Comparison of ENCODE assay signal across 18 cellular contexts in the genomic region with DNA sequence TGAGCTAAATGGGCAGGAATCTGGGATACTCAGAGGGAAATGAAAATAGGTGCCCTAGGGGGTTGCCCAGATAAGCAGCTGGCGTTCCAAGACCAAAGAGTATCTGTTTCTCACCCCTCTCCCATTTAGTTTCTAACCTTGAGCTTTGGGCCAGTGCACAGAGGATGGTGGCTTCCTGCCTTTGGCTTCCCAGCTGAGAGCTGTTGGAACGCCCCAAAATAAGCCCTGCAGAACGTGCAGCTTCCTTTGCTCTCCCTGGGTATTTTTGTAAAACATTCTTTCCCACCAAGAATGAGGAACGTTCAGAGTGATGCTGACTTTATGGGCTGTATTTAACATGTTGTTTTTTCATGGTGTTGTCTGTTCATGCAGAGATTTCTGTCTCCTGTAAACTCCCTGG.
A peak's percentile ranks its signal among the peaks of the same experiment; 100 is the strongest.
DNase-seq lines count a peak whose midpoint lies in the region; ATAC-seq and TF ChIP-seq lines count a peak whose summit lies in the region.
"Had no signal": no experiment of that assay in that cellular context is flagged by ENCODE, and none has a peak within 500 bp of the region (broad histone marks: within the 10 kb centered on the region; RNA-seq: fewer than 3 reads in every experiment).

No MANE protein-coding gene starts in this region.

- no CpG with 5 or more reads among the region's 4 CpGs for whole genome bisulfite sequencing in H9 (ENCODE audit: extremely low coverage, insufficient read length, low lambda C conversion rate)
- WGBS in tibial nerve, 2 donors = 52 to 61% methylated on average over 4 of the region's 4 CpGs

- H3K27me3 Mint-ChIP-seq in H9 (ENCODE audit: low read depth) (no peaks in the 10 kb centered on the region), naive B cell (no peaks in the 10 kb centered on the region)
- H3K27me3 Mint-ChIP-seq in stimulated activated naive CD8-positive, alpha-beta T cell treated with anti-CD3 and anti-CD28 coated beads, Interleukin-15, amount 100 ng/mL, for 72 hours = no peaks in the 10 kb centered on the region

- no peak overlapping the region for H2BK120ac ChIP-seq in H9 (ENCODE audit: low read depth, low read length, poor library complexity, severe bottlenecking)

- no peak overlapping the region for H2BK15ac ChIP-seq in H9 (ENCODE audit: low read depth, low read length)

- TF ChIP-seq CTCF in H9 (conservative IDR thresholded peaks at IDR 0.05) (no peak), ascending aorta (IDR thresholded peaks at IDR 0.05) (no peak), tibial nerve (IDR thresholded peaks at IDR 0.05) (no peak)

- H4K8ac ChIP-seq in H9 (replicated peaks; ENCODE audit: insufficient read length, low read depth, low read length) = no peak overlapping the region

- H3K9me3 ChIP-seq in H9 (ENCODE audit: control insufficient read depth, low read depth, low read length) (no peaks in the 10 kb centered on the region), ascending aorta (no peaks in the 10 kb centered on the region), tibial nerve (no peaks in the 10 kb centered on the region)
- H3K9me3 ChIP-seq: mucosa of descending colon, ovary had no signal

- intact Hi-C loops in ascending aorta (cut with DNase I) = no loop called here

- H3K36me3 ChIP-seq in ascending aorta = peaks cover 4 to 7% of the 10 kb centered on the region in 2 donors
- no peaks in the 10 kb centered on the region for H3K36me3 ChIP-seq in tibial nerve
- H3K36me3 ChIP-seq: ovary had no signal

- no peak for TF ChIP-seq EP300 in tibial nerve (IDR thresholded peaks at IDR 0.05)

- no peak overlapping the region for H2BK20ac ChIP-seq in H9 (ENCODE audit: low read depth, low read length, poor library complexity, severe bottlenecking)

- H3K9ac ChIP-seq in H9 (ENCODE audit: extremely low read depth, insufficient read length, low read length) = no peak overlapping the region

- no peak overlapping the region for H3K56ac ChIP-seq in H9 (ENCODE audit: insufficient read length, low read depth, low read length)

- no peak overlapping the region for H3K4me2 ChIP-seq in H9 (ENCODE audit: insufficient read depth, insufficient read length, low read length)

- H2BK12ac ChIP-seq in H9 (ENCODE audit: insufficient read length, low read depth, low read length) = no peak overlapping the region

- H3K36me3 Mint-ChIP-seq in H9 (ENCODE audit: insufficient read depth in 1 of 3, low read depth in 3 of 3) (peaks cover 0 to 4% (median 0%) of the 10 kb centered on the region in 3 experiments; a peak in 1 of 7 replicates), naive B cell (peaks cover 6 to 17% of the 10 kb centered on the region in 2 donors)

- DNase-seq in H9 (no peak), ascending aorta (ENCODE audit: low spot score in 2 of 2) (no peak), naive B cell (no peak), tibial nerve (ENCODE audit: low spot score in 2 of 2) (no peak), NCI-H1105 (lab: John Stamatoyannopoulos, UW) (no peak)
- no peak for DNase-seq in stimulated activated naive CD8-positive, alpha-beta T cell treated with anti-CD3 and anti-CD28 coated beads, Interleukin-15, amount 100 ng/mL, for 72 hours
- DNase-seq in activated CD4-positive, CD25-positive, alpha-beta regulatory T cell treated with anti-CD3 and anti-CD28 coated beads, Interleukin-2, amount 50 U/mL, for 72 hours = no peak
- DNase-seq: dermis blood vessel endothelial cell, HCEC 1CT, head of caudate nucleus, islet precursor cell, Kasumi-1, mucosa of descending colon, NCI-H1436, NCI-H226, ovary, SHP77 treated with DMSO at 0.1 percent for 48 hours, T-helper 2 cell had no signal

- TF ChIP-seq POLR2A in tibial nerve (IDR thresholded peaks at IDR 0.05) = no peak

- H2AK5ac ChIP-seq in H9 (ENCODE audit: insufficient read length, low read length) = no peak overlapping the region

- H2BK5ac ChIP-seq in H9 (ENCODE audit: insufficient read length, low read length) = no peak overlapping the region

- no peak for ATAC-seq in naive B cell (ENCODE audit: low read depth in 2 of 2)
- no peak for ATAC-seq in stimulated activated naive CD8-positive, alpha-beta T cell treated with anti-CD3 and anti-CD28 coated beads, Interleukin-15, amount 100 ng/mL, for 72 hours

- H3K4me3 Mint-ChIP-seq in H9 (no peak overlapping the region; a peak in 1 of 5 replicates), naive B cell (peak overlapping the region in 1 of 8 donors; percentile 5)
- H3K4me3 Mint-ChIP-seq in stimulated activated naive CD8-positive, alpha-beta T cell treated with anti-CD3 and anti-CD28 coated beads, Interleukin-15, amount 100 ng/mL, for 72 hours = no peak overlapping the region

- H2AFZ ChIP-seq in H9 (ENCODE audit: low read length) = no peak overlapping the region

- no peaks in the 10 kb centered on the region for H3K79me1 ChIP-seq in H9 (ENCODE audit: insufficient read depth, low read depth, low read length, poor library complexity, severe bottlenecking)

- no peak overlapping the region for H3K23ac ChIP-seq in H9 (ENCODE audit: insufficient read length, low read depth, low read length)

- H3K14ac ChIP-seq in H9 (ENCODE audit: insufficient read depth, low read length) = no peak overlapping the region

- no peaks in the 10 kb centered on the region for H3K27me3 ChIP-seq in H9 (ENCODE audit: insufficient read depth, low read length)
- no peaks in the 10 kb centered on the region for H3K27me3 ChIP-seq in ascending aorta
- no peaks in the 10 kb centered on the region for H3K27me3 ChIP-seq in tibial nerve
- H3K27me3 ChIP-seq: ovary had no signal

- H3K27ac ChIP-seq in H9 (ENCODE audit: insufficient read length, low read depth, low read length) (no peak overlapping the region), ascending aorta (peak overlapping the region; percentile 92 to 96), tibial nerve (peak overlapping the region; percentile 10 to 87 (median 75))
- H3K27ac ChIP-seq: ovary had no signal

- no peaks in the 10 kb centered on the region for H4K20me1 ChIP-seq in H9 (ENCODE audit: control insufficient read depth, insufficient read depth, insufficient read length)

- no peak overlapping the region for H3K18ac ChIP-seq in H9 (ENCODE audit: insufficient read length, low read depth, low read length)

- peak overlapping the region; percentile 27 to 63 for H3K4me3 ChIP-seq in ascending aorta
- H3K4me3 ChIP-seq in tibial nerve = no peak overlapping the region
- H3K4me3 ChIP-seq: mucosa of descending colon, ovary had no signal

- no peak overlapping the region for H3T11ph ChIP-seq in H9 (ENCODE audit: low read length)

- H3K9me3 Mint-ChIP-seq in H9 (no peaks in the 10 kb centered on the region), naive B cell (peaks cover 0 to 4% (median 0%) of the 10 kb centered on the region in 7 donors)
- H3K9me3 Mint-ChIP-seq in stimulated activated naive CD8-positive, alpha-beta T cell treated with anti-CD3 and anti-CD28 coated beads, Interleukin-15, amount 100 ng/mL, for 72 hours = no peaks in the 10 kb centered on the region

- H3K27ac Mint-ChIP-seq in H9 (peak overlapping the region in 2 of 3 experiments; percentile 52 to 65; a peak in 3 of 7 replicates), naive B cell (peak overlapping the region in 5 of 6 donors; percentile 3 to 60 (median 31))
- H3K27ac Mint-ChIP-seq in stimulated activated naive CD8-positive, alpha-beta T cell treated with anti-CD3 and anti-CD28 coated beads, Interleukin-15, amount 100 ng/mL, for 72 hours = no peak overlapping the region

- H3K23me2 ChIP-seq in H9 (ENCODE audit: insufficient read length, low read depth, low read length, poor library complexity, severe bottlenecking) = no peaks in the 10 kb centered on the region

- H4K91ac ChIP-seq in H9 (ENCODE audit: insufficient read length, low read depth, low read length) = no peak overlapping the region

- H3K4me1 ChIP-seq in H9 (ENCODE audit: insufficient read depth, low read length) (peaks cover 11% of the 10 kb centered on the region), ascending aorta (peaks cover 3 to 38% of the 10 kb centered on the region in 2 donors), tibial nerve (peaks cover 0 to 69% (median 27%) of the 10 kb centered on the region in 4 donors)

- peaks cover 24 to 28% of the 10 kb centered on the region in 2 experiments for H3K4me1 Mint-ChIP-seq in H9
- H3K4me1 Mint-ChIP-seq in naive B cell = peaks cover 37 to 55% (median 52%) of the 10 kb centered on the region in 3 donors
- H3K4me1 Mint-ChIP-seq in stimulated activated naive CD8-positive, alpha-beta T cell treated with anti-CD3 and anti-CD28 coated beads, Interleukin-15, amount 100 ng/mL, for 72 hours = peaks cover 37% of the 10 kb centered on the region

- no peak overlapping the region for H3K4ac ChIP-seq in H9 (ENCODE audit: low read depth, low read length)

- no peak overlapping the region for H4K5ac ChIP-seq in H9 (ENCODE audit: insufficient read length, low read depth, low read length)

- peaks cover 6% of the 10 kb centered on the region; the same call in 1 of the 2 replicates for H3K79me2 ChIP-seq in H9 (ENCODE audit: insufficient read depth, low read length)

Comparison
In these comparisons a context has a peak if more than half of its experiments do, and no peak if none do; other contexts are left out.
1. H3K27ac Mint-ChIP-seq: peak in H9 (2 of 3) and naive B cell (5 of 6); none in stimulated activated naive CD8-positive, alpha-beta T cell treated with anti-CD3 and anti-CD28 coated beads, Interleukin-15, amount 100 ng/mL, for 72 hours (0 of 2).
2. H3K4me3 ChIP-seq: peak in ascending aorta (2 of 2); none in tibial nerve (0 of 4).